In the genomic region with DNA sequence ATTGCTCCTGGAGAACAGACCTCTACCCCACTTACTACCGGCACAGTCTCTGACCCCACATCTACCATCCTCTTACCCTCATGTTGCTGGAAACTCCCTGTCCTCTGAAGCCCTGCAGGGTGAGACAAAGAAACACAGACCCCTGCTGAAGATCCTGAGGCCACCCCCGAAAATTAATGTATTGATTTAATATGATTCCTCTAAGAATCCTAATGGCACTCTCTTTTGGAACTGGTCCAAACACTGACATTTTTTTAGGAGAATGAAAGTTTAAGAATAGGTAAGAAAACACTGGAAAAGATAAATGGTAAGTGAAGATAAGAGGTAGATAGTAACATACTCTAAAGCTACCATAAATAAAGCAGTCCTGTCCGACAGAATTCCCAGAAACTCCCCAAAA, we compare ENCODE assay signal across 1 cellular context.
TF ChIP-seq lines count a peak whose summit lies in the region.

No MANE protein-coding gene starts in this region.

TF ChIP-seq in GM23338, 12 proteins besides CTCF, POLR2A, EP300 and RAD21 (continued from another document):
- TF ChIP-seq, protein P1, sequence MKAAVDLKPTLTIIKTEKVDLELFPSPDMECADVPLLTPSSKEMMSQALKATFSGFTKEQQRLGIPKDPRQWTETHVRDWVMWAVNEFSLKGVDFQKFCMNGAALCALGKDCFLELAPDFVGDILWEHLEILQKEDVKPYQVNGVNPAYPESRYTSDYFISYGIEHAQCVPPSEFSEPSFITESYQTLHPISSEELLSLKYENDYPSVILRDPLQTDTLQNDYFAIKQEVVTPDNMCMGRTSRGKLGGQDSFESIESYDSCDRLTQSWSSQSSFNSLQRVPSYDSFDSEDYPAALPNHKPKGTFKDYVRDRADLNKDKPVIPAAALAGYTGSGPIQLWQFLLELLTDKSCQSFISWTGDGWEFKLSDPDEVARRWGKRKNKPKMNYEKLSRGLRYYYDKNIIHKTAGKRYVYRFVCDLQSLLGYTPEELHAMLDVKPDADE (IDR thresholded peaks at IDR 0.05), result no peak
- TF ChIP-seq POLR2AphosphoS5 (IDR thresholded peaks at IDR 0.05; ENCODE audit: low read depth) (no peak), EZH2 (IDR thresholded peaks at IDR 0.05; ENCODE audit: low read depth, unreplicated experiment) (no peak), NANOG (IDR thresholded peaks at IDR 0.05; ENCODE audit: borderline replicate concordance) (no peak), JUNB (IDR thresholded peaks at IDR 0.05; ENCODE audit: unreplicated experiment) (no peak)
- TF ChIP-seq, protein P2, sequence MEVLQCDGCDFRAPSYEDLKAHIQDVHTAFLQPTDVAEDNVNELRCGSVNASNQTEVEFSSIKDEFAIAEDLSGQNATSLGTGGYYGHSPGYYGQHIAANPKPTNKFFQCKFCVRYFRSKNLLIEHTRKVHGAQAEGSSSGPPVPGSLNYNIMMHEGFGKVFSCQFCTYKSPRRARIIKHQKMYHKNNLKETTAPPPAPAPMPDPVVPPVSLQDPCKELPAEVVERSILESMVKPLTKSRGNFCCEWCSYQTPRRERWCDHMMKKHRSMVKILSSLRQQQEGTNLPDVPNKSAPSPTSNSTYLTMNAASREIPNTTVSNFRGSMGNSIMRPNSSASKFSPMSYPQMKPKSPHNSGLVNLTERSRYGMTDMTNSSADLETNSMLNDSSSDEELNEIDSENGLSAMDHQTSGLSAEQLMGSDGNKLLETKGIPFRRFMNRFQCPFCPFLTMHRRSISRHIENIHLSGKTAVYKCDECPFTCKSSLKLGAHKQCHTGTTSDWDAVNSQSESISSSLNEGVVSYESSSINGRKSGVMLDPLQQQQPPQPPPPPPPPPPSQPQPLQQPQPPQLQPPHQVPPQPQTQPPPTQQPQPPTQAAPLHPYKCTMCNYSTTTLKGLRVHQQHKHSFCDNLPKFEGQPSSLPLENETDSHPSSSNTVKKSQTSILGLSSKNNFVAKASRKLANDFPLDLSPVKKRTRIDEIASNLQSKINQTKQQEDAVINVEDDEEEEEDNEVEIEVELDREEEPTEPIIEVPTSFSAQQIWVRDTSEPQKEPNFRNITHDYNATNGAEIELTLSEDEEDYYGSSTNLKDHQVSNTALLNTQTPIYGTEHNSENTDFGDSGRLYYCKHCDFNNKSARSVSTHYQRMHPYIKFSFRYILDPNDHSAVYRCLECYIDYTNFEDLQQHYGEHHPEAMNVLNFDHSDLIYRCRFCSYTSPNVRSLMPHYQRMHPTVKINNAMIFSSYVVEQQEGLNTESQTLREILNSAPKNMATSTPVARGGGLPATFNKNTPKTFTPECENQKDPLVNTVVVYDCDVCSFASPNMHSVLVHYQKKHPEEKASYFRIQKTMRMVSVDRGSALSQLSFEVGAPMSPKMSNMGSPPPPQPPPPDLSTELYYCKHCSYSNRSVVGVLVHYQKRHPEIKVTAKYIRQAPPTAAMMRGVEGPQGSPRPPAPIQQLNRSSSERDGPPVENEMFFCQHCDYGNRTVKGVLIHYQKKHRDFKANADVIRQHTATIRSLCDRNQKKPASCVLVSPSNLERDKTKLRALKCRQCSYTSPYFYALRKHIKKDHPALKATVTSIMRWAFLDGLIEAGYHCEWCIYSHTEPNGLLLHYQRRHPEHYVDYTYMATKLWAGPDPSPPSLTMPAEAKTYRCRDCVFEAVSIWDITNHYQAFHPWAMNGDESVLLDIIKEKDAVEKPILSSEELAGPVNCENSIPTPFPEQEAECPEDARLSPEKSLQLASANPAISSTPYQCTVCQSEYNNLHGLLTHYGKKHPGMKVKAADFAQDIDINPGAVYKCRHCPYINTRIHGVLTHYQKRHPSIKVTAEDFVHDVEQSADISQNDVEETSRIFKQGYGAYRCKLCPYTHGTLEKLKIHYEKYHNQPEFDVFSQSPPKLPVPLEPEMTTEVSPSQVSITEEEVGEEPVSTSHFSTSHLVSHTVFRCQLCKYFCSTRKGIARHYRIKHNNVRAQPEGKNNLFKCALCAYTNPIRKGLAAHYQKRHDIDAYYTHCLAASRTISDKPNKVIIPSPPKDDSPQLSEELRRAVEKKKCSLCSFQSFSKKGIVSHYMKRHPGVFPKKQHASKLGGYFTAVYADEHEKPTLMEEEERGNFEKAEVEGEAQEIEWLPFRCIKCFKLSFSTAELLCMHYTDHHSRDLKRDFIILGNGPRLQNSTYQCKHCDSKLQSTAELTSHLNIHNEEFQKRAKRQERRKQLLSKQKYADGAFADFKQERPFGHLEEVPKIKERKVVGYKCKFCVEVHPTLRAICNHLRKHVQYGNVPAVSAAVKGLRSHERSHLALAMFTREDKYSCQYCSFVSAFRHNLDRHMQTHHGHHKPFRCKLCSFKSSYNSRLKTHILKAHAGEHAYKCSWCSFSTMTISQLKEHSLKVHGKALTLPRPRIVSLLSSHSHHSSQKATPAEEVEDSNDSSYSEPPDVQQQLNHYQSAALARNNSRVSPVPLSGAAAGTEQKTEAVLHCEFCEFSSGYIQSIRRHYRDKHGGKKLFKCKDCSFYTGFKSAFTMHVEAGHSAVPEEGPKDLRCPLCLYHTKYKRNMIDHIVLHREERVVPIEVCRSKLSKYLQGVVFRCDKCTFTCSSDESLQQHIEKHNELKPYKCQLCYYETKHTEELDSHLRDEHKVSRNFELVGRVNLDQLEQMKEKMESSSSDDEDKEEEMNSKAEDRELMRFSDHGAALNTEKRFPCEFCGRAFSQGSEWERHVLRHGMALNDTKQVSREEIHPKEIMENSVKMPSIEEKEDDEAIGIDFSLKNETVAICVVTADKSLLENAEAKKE (CRISPR knock-in tag; IDR thresholded peaks at IDR 0.05), result no peak
- TF ChIP-seq, protein P3, sequence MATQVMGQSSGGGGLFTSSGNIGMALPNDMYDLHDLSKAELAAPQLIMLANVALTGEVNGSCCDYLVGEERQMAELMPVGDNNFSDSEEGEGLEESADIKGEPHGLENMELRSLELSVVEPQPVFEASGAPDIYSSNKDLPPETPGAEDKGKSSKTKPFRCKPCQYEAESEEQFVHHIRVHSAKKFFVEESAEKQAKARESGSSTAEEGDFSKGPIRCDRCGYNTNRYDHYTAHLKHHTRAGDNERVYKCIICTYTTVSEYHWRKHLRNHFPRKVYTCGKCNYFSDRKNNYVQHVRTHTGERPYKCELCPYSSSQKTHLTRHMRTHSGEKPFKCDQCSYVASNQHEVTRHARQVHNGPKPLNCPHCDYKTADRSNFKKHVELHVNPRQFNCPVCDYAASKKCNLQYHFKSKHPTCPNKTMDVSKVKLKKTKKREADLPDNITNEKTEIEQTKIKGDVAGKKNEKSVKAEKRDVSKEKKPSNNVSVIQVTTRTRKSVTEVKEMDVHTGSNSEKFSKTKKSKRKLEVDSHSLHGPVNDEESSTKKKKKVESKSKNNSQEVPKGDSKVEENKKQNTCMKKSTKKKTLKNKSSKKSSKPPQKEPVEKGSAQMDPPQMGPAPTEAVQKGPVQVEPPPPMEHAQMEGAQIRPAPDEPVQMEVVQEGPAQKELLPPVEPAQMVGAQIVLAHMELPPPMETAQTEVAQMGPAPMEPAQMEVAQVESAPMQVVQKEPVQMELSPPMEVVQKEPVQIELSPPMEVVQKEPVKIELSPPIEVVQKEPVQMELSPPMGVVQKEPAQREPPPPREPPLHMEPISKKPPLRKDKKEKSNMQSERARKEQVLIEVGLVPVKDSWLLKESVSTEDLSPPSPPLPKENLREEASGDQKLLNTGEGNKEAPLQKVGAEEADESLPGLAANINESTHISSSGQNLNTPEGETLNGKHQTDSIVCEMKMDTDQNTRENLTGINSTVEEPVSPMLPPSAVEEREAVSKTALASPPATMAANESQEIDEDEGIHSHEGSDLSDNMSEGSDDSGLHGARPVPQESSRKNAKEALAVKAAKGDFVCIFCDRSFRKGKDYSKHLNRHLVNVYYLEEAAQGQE (IDR thresholded peaks at IDR 0.05; ENCODE audit: unreplicated experiment), result no peak
